8 cellular contexts compared by ENCODE assay signal in the genomic region with DNA sequence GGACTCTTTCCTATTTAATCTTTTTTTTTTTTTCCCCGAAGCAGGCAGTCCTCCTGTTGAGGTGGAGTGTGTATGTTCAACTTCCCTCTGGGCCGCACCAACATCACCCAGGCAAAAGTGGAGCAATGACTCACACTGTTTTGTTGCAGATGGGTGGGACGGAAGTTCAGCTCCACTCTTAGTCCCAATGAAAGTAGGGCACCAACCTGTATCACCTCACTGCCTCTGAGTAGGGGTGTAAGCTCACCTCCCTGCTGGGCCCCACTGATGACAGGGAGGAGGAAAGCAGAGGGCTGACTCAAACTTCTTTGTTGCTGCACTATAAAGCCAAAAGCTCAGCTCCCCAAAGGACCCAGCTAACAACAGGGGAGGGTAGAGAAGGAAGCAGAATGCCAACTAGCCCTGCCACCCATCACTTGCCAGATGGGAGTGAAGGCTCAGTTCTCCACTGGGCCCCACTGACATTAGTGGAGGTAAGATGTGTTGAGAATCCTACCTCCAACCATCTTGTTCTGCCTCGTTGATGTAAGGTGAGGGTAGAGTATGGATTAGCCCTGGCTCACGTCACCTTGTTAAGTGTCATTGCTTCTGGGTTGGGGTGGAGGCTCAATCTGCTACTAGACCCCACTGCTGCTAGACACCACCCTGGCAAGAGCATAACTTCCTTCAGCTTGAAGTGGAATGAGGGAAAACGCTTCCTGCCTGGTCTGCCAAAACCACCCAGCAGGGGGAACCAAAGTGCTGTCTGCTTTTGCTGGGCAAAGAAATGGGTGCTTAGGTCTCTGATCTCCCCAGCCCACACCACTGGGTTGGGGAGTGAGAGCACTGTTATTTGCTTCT. TPM values are rescaled to one million over a fixed set of nuclear protein-coding genes. Genes with fewer than 3 reads are reported as not detected.
A peak's percentile ranks its signal among the peaks of the same experiment; 100 is the strongest.
DNase-seq lines count a peak whose midpoint lies in the region; ATAC-seq and TF ChIP-seq lines count a peak whose summit lies in the region.

No MANE protein-coding gene starts in this region.

- no peak overlapping the region for H3K4me3 ChIP-seq in Panc1 (ENCODE audit: low read depth in 2 of 2, low read length in 2 of 2)
- H3K4me3 ChIP-seq in gastroesophageal sphincter, result no peak overlapping the region
- H3K4me3 ChIP-seq in retinal pigment epithelial cell (ENCODE audit: low read length), result no peak overlapping the region

- WGBS in gastroesophageal sphincter (ENCODE audit: low coverage in 1 of 2), 2 donors, result no CpG with 5 or more reads among the region's 6 CpGs

- H3K9me3 ChIP-seq in Panc1 (ENCODE audit: control insufficient read depth, insufficient read depth, low read depth, low read length), result no peaks in the 10 kb centered on the region
- no peaks in the 10 kb centered on the region for H3K9me3 ChIP-seq in gastroesophageal sphincter

- H3K27ac ChIP-seq in Panc1 (ENCODE audit: low read length) (no peak overlapping the region), gastroesophageal sphincter (no peak overlapping the region)

- no peaks in the 10 kb centered on the region for H3K27me3 ChIP-seq in Panc1 (ENCODE audit: control insufficient read depth, insufficient read depth, low read length)
- H3K27me3 ChIP-seq in gastroesophageal sphincter, result no peaks in the 10 kb centered on the region

- intact Hi-C loops in Panc1 (cut with micrococcal nuclease; ENCODE audit: unreplicated experiment), result loop anchor here (2.0 kb wide), 1 partner anchor 190 kb away; no protein-coding TSS in a partner anchor

- no TSS peak for BruUV-seq in Panc1 (replicated peaks; lab: Mats Ljungman, UMichigan)

- DNase-seq in EL (peak; percentile 53), H4 (ENCODE audit: low spot score) (peak; percentile 42), Panc1 (ENCODE audit: low read depth, low spot score) (no peak), activated T-helper 1 cell treated with Interleukin-2 at 50 U/mL for 16 hours (ENCODE audit: low read depth) (peak; percentile 54), retinal pigment epithelial cell (ENCODE audit: low read depth) (no peak), NCI-H1694 treated with DMSO at 0.1 percent for 48 hours (lab: John Stamatoyannopoulos, UW) (no peak), retina (no peak)

- ATAC-seq in Panc1 (peak; percentile 77; the same call in 1 of the 2 replicates), gastroesophageal sphincter (peak; percentile 25)

- H3K36me3 ChIP-seq in Panc1 (ENCODE audit: control insufficient read depth, insufficient read depth, low read length) (no peaks in the 10 kb centered on the region), gastroesophageal sphincter (no peaks in the 10 kb centered on the region)

- TF ChIP-seq CTCF in Panc1 (IDR thresholded peaks at IDR 0.05), result peak; percentile 70
- TF ChIP-seq CTCF in gastroesophageal sphincter (IDR thresholded peaks at IDR 0.05), result peak; percentile 17 to 60 (median 30)
- TF ChIP-seq CTCF in retinal pigment epithelial cell (conservative IDR thresholded peaks at IDR 0.05; ENCODE audit: low read depth, low read length), result peak; percentile 78

- no peaks in the 10 kb centered on the region for H3K4me1 ChIP-seq in Panc1 (ENCODE audit: control insufficient read depth, insufficient read depth, low read length)
- no peaks in the 10 kb centered on the region for H3K4me1 ChIP-seq in gastroesophageal sphincter

- CTCF ChIA-PET in Panc1 (lab: Charles Lee), result no interaction called here

- no peak for TF ChIP-seq POLR2A in gastroesophageal sphincter (IDR thresholded peaks at IDR 0.05)

- POLR2A ChIA-PET in Panc1 (lab: Charles Lee), result no interaction called here

- in situ Hi-C loops in Panc1 (cut with HindIII; ENCODE audit: low pct_unique_long_range_greater_than_20kb, low sequenced_read_pairs), result no loop called here

- TF ChIP-seq EP300 in gastroesophageal sphincter (IDR thresholded peaks at IDR 0.05), result no peak

RNA-seq across cellular contexts. Expression of a gene that starts 14.1 kb away (rescaled TPM):
- 48.0 and 60.0 TPM in 2 replicates for total RNA-seq in H4 (2014; rRNA removed; shearing (Covaris generic))
- 40.5 TPM for total RNA-seq in Panc1 (2021; ENCODE audit: unreplicated experiment)
- polyA plus RNA-seq in Panc1 (2012; ENCODE audit: insufficient read length), result 23.9 TPM
- total RNA-seq in gastroesophageal sphincter, result 10 to 100 TPM; 33.8 to 55.4 (median 46.4) TPM

Comparison
In these comparisons a context has a peak if more than half of its experiments do, and no peak if none do; other contexts are left out.
1. DNase-seq: peak in EL (single experiment), H4 (single experiment) and activated T-helper 1 cell treated with Interleukin-2 at 50 U/mL for 16 hours (single experiment); none in Panc1 (single experiment), retinal pigment epithelial cell (single experiment), NCI-H1694 treated with DMSO at 0.1 percent for 48 hours (single experiment) and retina (single experiment).
2. Peak in every context shown above with its lines, with median percentiles within 50 percentile points of each other: CTCF ChIP-seq.